Comparison of ENCODE assay signal across 17 cellular contexts in genomic region chr6:111274593-111275217, GRCh38.
DNase-seq lines count a peak whose midpoint lies in the region; ATAC-seq and TF ChIP-seq lines count a peak whose summit lies in the region.
"Had no signal": no experiment of that assay in that cellular context is flagged by ENCODE, and none has a peak within 500 bp of the region (broad histone marks: within the 10 kb centered on the region; RNA-seq: fewer than 3 reads in every experiment).

No MANE protein-coding gene starts in this region.

- H3K9me3 ChIP-seq in HEK293 (ENCODE audit: control insufficient read depth, insufficient read depth, low read depth, low read length) = no peaks in the 10 kb centered on the region

- no peak overlapping the region for H3K4me3 ChIP-seq in HEK293 (ENCODE audit: low read depth, low read length)
- H3K4me3 ChIP-seq: A549 had no signal

- H3K27me3 Mint-ChIP-seq in naive B cell = no peaks in the 10 kb centered on the region
- H3K27me3 Mint-ChIP-seq: CD4-positive, alpha-beta memory T cell had no signal

- no peak overlapping the region for H3K27ac ChIP-seq in HEK293 (ENCODE audit: extremely low read depth, low read depth, low read length)
- H3K27ac ChIP-seq: 22Rv1, A549 had no signal

- no peak for ATAC-seq in naive B cell (ENCODE audit: low read depth in 2 of 2)
- ATAC-seq: A549 had no signal

- H3K9me3 Mint-ChIP-seq in naive B cell = peaks cover 7 to 37% (median 28%) of the 10 kb centered on the region in 7 donors

- H3K27ac Mint-ChIP-seq in naive B cell = peak overlapping the region in 4 of 6 donors; percentile 26 to 80 (median 38)
- H3K27ac Mint-ChIP-seq: CD4-positive, alpha-beta memory T cell; H9 had no signal

- DNase-seq in NCI-H2171 treated with DMSO at 0.1 percent for 48 hours (lab: John Stamatoyannopoulos, UW) = peak; percentile 9
- DNase-seq in NCI-H2171 (lab: John Stamatoyannopoulos, UW) = no peak
- DNase-seq in dermis blood vessel endothelial cell = peak; percentile 16
- DNase-seq in naive B cell = no peak
- DNase-seq in NCI-H82 (lab: John Stamatoyannopoulos, UW) = no peak
- no peak for DNase-seq in foreskin melanocyte
- DNase-seq: AML-193; CD4-positive, alpha-beta memory T cell; DMS 273 treated with DMSO at 0.1 percent for 48 hours; DMS53; DND-41; EL; H9 had no signal

- TF ChIP-seq CTCF in HEK293 (tag by site-specific recombination; IDR thresholded peaks at IDR 0.05) = no peak

- no peaks in the 10 kb centered on the region for H3K4me1 ChIP-seq in HEK293 (ENCODE audit: control insufficient read depth, insufficient read depth, low read length)
- H3K4me1 ChIP-seq: A549 had no signal

- H3K4me1 Mint-ChIP-seq in naive B cell = peaks cover 0 to 6% (median 0%) of the 10 kb centered on the region in 3 donors
- H3K4me1 Mint-ChIP-seq: CD14-positive monocyte, H9 had no signal

- peaks cover 60 to 64% of the 10 kb centered on the region in 2 donors for H3K36me3 Mint-ChIP-seq in naive B cell

- CTCF ChIA-PET in HEK293 (lab: Yijun Ruan, JAX) = interaction anchor here (0.5 kb wide), 1 partner anchor 1790 kb away, joined by 3 read pairs; no protein-coding TSS in a partner anchor

- H3K36me3 ChIP-seq in HEK293 (ENCODE audit: control insufficient read depth in 2 of 2, insufficient read depth in 1 of 2, low read length in 2 of 2) = peaks cover 45 to 77% of the 10 kb centered on the region in 2 experiments

- POLR2A ChIA-PET in HEK293 (lab: Yijun Ruan, JAX) = no interaction called here

- no peak overlapping the region for H3K4me3 Mint-ChIP-seq in naive B cell
- H3K4me3 Mint-ChIP-seq: CD14-positive monocyte, H9 had no signal

TF ChIP-seq in HEK293, 187 proteins besides CTCF, POLR2A, EP300 and RAD21:
- TF ChIP-seq ZNF518A (tag by site-specific recombination; conservative IDR thresholded peaks at IDR 0.05; ENCODE audit: low read depth) (0 out of 2 replicates have a peak, but pooled peaks have one; percentile 26), ZNF610 (tag by site-specific recombination; IDR thresholded peaks at IDR 0.05; ENCODE audit: borderline replicate concordance) (0 out of 2 replicates have a peak, but pooled peaks have one; percentile 70), ZNF776 (tag by site-specific recombination; IDR thresholded peaks at IDR 0.05; ENCODE audit: borderline replicate concordance) (no peak), ZNF585B (tag by site-specific recombination; IDR thresholded peaks at IDR 0.05) (0 out of 2 replicates have a peak, but pooled peaks have one; percentile 20), INSM2 (tag by site-specific recombination; IDR thresholded peaks at IDR 0.05) (0 out of 2 replicates have a peak, but pooled peaks have one; percentile 22), ZBTB48 (tag by site-specific recombination; IDR thresholded peaks at IDR 0.05) (no peak), ZNF785 (tag by site-specific recombination; IDR thresholded peaks at IDR 0.05) (no peak), ZNF280D (tag by site-specific recombination; IDR thresholded peaks at IDR 0.05) (0 out of 2 replicates have a peak, but pooled peaks have one; percentile 69), ZNF112 (tag by site-specific recombination; IDR thresholded peaks at IDR 0.05) (no peak), ZNF558 (tag by site-specific recombination; IDR thresholded peaks at IDR 0.05) (0 out of 2 replicates have a peak, but pooled peaks have one; percentile 31), TRIM28 (IDR thresholded peaks at IDR 0.05; ENCODE audit: borderline replicate concordance, low read length) (peak; percentile 87), ZNF664 (tag by site-specific recombination; IDR thresholded peaks at IDR 0.05) (no peak), ZNF391 (tag by site-specific recombination; IDR thresholded peaks at IDR 0.05; ENCODE audit: borderline replicate concordance, low read depth) (no peak), ZNF510 (tag by site-specific recombination; IDR thresholded peaks at IDR 0.05; ENCODE audit: insufficient replicate concordance) (peak; percentile 11), ZSCAN23 (tag by site-specific recombination; IDR thresholded peaks at IDR 0.05) (no peak), SETDB1 (IDR thresholded peaks at IDR 0.05; ENCODE audit: insufficient read length, low read length) (peak; percentile 99), ZFHX2 (tag by site-specific recombination; conservative IDR thresholded peaks at IDR 0.05) (no peak), GLI4 (tag by site-specific recombination; IDR thresholded peaks at IDR 0.05) (no peak), ZNF23 (tag by site-specific recombination; IDR thresholded peaks at IDR 0.05; ENCODE audit: borderline replicate concordance) (no peak), ZNF626 (tag by site-specific recombination; IDR thresholded peaks at IDR 0.05) (peak; percentile 43; the same call in 1 of the 2 replicates), ZNF76 (tag by site-specific recombination; IDR thresholded peaks at IDR 0.05; ENCODE audit: borderline replicate concordance, low read depth) (no peak), ZNF747 (tag by site-specific recombination; IDR thresholded peaks at IDR 0.05) (no peak)

Comparison
In these comparisons a context has a peak if more than half of its experiments do, and no peak if none do; other contexts are left out.
1. DNase-seq: peak in NCI-H2171 treated with DMSO at 0.1 percent for 48 hours (single experiment) and dermis blood vessel endothelial cell (single experiment); none in NCI-H2171 (single experiment), naive B cell (single experiment), NCI-H82 (single experiment) and foreskin melanocyte (single experiment).